ENCODE assay signal across 1 cellular context in the genomic region with DNA sequence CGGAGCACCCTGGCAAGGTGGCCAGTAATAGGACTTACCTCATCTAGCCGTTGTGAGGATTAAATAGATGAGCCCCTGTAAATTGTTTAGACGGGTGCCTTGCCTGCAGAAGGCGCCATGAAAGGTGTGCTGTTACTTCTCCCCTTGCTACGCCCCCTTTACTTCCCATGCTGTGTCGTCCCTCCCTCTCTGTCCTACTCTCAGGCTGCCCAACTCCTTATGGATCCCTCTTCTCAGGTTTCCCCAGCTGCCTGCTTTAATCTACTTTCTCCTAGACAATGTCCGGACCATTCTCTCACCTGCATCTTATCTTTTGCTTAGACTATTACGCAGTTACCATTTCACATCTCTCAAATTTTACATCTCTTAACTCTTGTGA.
TF ChIP-seq lines count a peak whose summit lies in the region.

No MANE protein-coding gene starts in this region.

TF ChIP-seq in K562, 482 proteins besides CTCF, POLR2A, EP300 and RAD21:
- TF ChIP-seq PTBP1 (IDR thresholded peaks at IDR 0.05; ENCODE audit: low read depth, low read length) (no peak), SUPT5H (IDR thresholded peaks at IDR 0.05) (no peak), NKRF (IDR thresholded peaks at IDR 0.05; ENCODE audit: borderline replicate concordance) (no peak), TCF7 (IDR thresholded peaks at IDR 0.05; ENCODE audit: borderline replicate concordance) (no peak), PPARD (CRISPR knock-in tag; IDR thresholded peaks at IDR 0.05) (no peak), NR0B1 (IDR thresholded peaks at IDR 0.05; ENCODE audit: partially characterized antibody) (no peak), MTA3 (IDR thresholded peaks at IDR 0.05; ENCODE audit: borderline replicate concordance) (no peak), MEF2A (IDR thresholded peaks at IDR 0.05; ENCODE audit: control insufficient read depth, low read depth, low read length) (no peak), TEAD4 (IDR thresholded peaks at IDR 0.05; ENCODE audit: low read length) (no peak), TEAD4 (CRISPR knock-in tag; IDR thresholded peaks at IDR 0.05; ENCODE audit: borderline replicate concordance) (no peak), ZFX (CRISPR knock-in tag; IDR thresholded peaks at IDR 0.05) (no peak), NEUROD1 (IDR thresholded peaks at IDR 0.05; ENCODE audit: borderline replicate concordance, low read depth, low read length, partially characterized antibody) (no peak)
- TF ChIP-seq, protein P1, sequence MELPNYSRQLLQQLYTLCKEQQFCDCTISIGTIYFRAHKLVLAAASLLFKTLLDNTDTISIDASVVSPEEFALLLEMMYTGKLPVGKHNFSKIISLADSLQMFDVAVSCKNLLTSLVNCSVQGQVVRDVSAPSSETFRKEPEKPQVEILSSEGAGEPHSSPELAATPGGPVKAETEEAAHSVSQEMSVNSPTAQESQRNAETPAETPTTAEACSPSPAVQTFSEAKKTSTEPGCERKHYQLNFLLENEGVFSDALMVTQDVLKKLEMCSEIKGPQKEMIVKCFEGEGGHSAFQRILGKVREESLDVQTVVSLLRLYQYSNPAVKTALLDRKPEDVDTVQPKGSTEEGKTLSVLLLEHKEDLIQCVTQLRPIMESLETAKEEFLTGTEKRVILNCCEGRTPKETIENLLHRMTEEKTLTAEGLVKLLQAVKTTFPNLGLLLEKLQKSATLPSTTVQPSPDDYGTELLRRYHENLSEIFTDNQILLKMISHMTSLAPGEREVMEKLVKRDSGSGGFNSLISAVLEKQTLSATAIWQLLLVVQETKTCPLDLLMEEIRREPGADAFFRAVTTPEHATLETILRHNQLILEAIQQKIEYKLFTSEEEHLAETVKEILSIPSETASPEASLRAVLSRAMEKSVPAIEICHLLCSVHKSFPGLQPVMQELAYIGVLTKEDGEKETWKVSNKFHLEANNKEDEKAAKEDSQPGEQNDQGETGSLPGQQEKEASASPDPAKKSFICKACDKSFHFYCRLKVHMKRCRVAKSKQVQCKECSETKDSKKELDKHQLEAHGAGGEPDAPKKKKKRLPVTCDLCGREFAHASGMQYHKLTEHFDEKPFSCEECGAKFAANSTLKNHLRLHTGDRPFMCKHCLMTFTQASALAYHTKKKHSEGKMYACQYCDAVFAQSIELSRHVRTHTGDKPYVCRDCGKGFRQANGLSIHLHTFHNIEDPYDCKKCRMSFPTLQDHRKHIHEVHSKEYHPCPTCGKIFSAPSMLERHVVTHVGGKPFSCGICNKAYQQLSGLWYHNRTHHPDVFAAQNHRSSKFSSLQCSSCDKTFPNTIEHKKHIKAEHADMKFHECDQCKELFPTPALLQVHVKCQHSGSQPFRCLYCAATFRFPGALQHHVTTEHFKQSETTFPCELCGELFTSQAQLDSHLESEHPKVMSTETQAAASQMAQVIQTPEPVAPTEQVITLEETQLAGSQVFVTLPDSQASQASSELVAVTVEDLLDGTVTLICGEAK (IDR thresholded peaks at IDR 0.05): no peak
- TF ChIP-seq, protein P1 (CRISPR knock-in tag; IDR thresholded peaks at IDR 0.05): no peak
